In the genomic region with DNA sequence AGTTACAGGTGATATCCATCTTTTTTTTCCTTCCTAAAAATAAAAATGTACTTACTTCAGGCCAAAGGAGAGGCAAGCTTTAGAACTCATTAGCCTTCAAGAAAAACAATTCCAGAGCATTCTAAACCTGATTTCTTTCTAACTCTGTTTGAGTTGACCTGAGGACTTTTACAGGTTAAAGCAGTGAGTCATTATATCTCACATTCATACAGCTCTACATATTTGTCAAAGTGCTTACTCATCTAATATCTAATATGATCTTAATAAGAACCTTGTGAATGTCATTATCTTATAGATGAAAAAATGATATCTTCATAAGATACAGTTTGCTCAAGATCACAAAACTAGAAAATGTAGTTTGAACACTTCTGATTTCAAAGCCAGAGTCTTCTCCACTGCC, we compare ENCODE assay signal across 21 cellular contexts.
DNase-seq lines count a peak whose midpoint lies in the region; ATAC-seq, FAIRE-seq and TF ChIP-seq lines count a peak whose summit lies in the region.
"Had no signal": no experiment of that assay in that cellular context is flagged by ENCODE, and none has a peak within 500 bp of the region (broad histone marks: within the 10 kb centered on the region; RNA-seq: fewer than 3 reads in every experiment).

No MANE protein-coding gene starts in this region.

- no peaks in the 10 kb centered on the region for H3K9me3 ChIP-seq in left ventricle myocardium inferior (replicated peaks)
- H3K9me3 ChIP-seq in heart left ventricle: no peaks in the 10 kb centered on the region
- H3K9me3 ChIP-seq in mesenchymal stem cell (ENCODE audit: control insufficient read depth, low read length): no peaks in the 10 kb centered on the region
- H3K9me3 ChIP-seq in tibial artery: no peaks in the 10 kb centered on the region
- H3K9me3 ChIP-seq: adrenal gland, gastrocnemius medialis had no signal

- no peak overlapping the region for H4K91ac ChIP-seq in mesenchymal stem cell (ENCODE audit: low read length)

- H3K18ac ChIP-seq in mesenchymal stem cell (ENCODE audit: low read depth in 1 of 2, low read length in 2 of 2): no peak overlapping the region

- H2BK12ac ChIP-seq in mesenchymal stem cell (ENCODE audit: low read length in 2 of 2): no peak overlapping the region

- ATAC-seq in heart left ventricle: no peak
- ATAC-seq: activated CD8-positive, alpha-beta memory T cell treated with anti-CD3 and anti-CD28 coated beads, Interleukin-2, amount 10 ng/mL, durations not matched to agents 7 days and 5 days had no signal

- no peak for TF ChIP-seq POLR2A in heart left ventricle (IDR thresholded peaks at IDR 0.05)

- H4K8ac ChIP-seq in mesenchymal stem cell (ENCODE audit: low read length): no peak overlapping the region

- TF ChIP-seq CTCF in left ventricle myocardium inferior (IDR thresholded peaks at IDR 0.05; ENCODE audit: borderline replicate concordance) (no peak), heart left ventricle (IDR thresholded peaks at IDR 0.05) (no peak), bronchial epithelial cell (IDR thresholded peaks at IDR 0.05; ENCODE audit: insufficient read depth, low read length, severe bottlenecking) (no peak), tibial artery (IDR thresholded peaks at IDR 0.05) (no peak)

- peak overlapping the region; percentile 58 for H3K9ac ChIP-seq in mesenchymal stem cell (ENCODE audit: low read length)

- DNase-seq in left ventricle myocardium inferior (no peak), heart left ventricle (no peak), bronchial epithelial cell (ENCODE audit: low read depth) (peak; percentile 86), mesenchymal stem cell (no peak), tibial artery (no peak), DMS 273 treated with DMSO at 0.1 percent for 48 hours (lab: John Stamatoyannopoulos, UW) (no peak), H7 (no peak)
- DNase-seq in activated CD4-positive, alpha-beta T cell treated with anti-CD3 and anti-CD28 coated beads, Interleukin-2, amount 50 U/mL, for 4 hours: no peak
- DNase-seq: activated CD8-positive, alpha-beta memory T cell treated with anti-CD3 and anti-CD28 coated beads, Interleukin-2, amount 10 ng/mL, durations not matched to agents 7 days and 5 days; CD4-positive, CD25-positive, alpha-beta regulatory T cell; cerebellar nuclear complex; endodermal cell; left ventricle myocardium superior; naive thymus-derived CD4-positive, alpha-beta T cell; NCI-H146; Right ventricle myocardium superior; stimulated activated naive B cell treated with anti-CD40 and anti-IgM and Interleukin-4, amounts not matched to agents 10 μg/mL and 1 μg/mL and 100 μg/mL, for 72 hours; T-helper 2 cell had no signal

- H3K4me3 ChIP-seq in left ventricle myocardium inferior (no peak overlapping the region), heart left ventricle (no peak overlapping the region), bronchial epithelial cell (ENCODE audit: low read depth, low read length) (no peak overlapping the region), mesenchymal stem cell (ENCODE audit: insufficient read depth in 1 of 2, low read depth in 1 of 2, low read length in 2 of 2) (no peak overlapping the region), tibial artery (no peak overlapping the region), H7 (ENCODE audit: insufficient read depth, low read depth, low read length) (no peak overlapping the region)
- H3K4me3 ChIP-seq: adrenal gland, gastrocnemius medialis had no signal

- no peak overlapping the region for H3K14ac ChIP-seq in mesenchymal stem cell (ENCODE audit: low read length in 2 of 2)

- H2AFZ ChIP-seq in mesenchymal stem cell (ENCODE audit: low read depth, low read length): no peak overlapping the region

- no peak overlapping the region for H3K4me2 ChIP-seq in mesenchymal stem cell (ENCODE audit: low read length, poor library complexity, severe bottlenecking)

- no peak overlapping the region for H3K23ac ChIP-seq in mesenchymal stem cell (ENCODE audit: low read length in 2 of 2)

- peak overlapping the region; percentile 10 for H3K27ac ChIP-seq in left ventricle myocardium inferior (replicated peaks)
- H3K27ac ChIP-seq in heart left ventricle: peak overlapping the region in 3 of 12 donors; percentile 3 to 59 (median 5)
- H3K27ac ChIP-seq in mesenchymal stem cell (ENCODE audit: low read length, poor library complexity, severe bottlenecking): no peak overlapping the region
- no peak overlapping the region for H3K27ac ChIP-seq in tibial artery
- H3K27ac ChIP-seq: gastrocnemius medialis had no signal

- no peaks in the 10 kb centered on the region for H3K79me1 ChIP-seq in mesenchymal stem cell (replicated peaks; ENCODE audit: low read length, poor library complexity, severe bottlenecking)

- FAIRE-seq in bronchial epithelial cell (lab: Jason Lieb, UNC): no peak
- FAIRE-seq: A204.1 had no signal

- H2BK5ac ChIP-seq in mesenchymal stem cell (ENCODE audit: low read depth, low read length, poor library complexity, severe bottlenecking): no peak overlapping the region

- H3K36me3 ChIP-seq in left ventricle myocardium inferior: no peaks in the 10 kb centered on the region
- H3K36me3 ChIP-seq in heart left ventricle: no peaks in the 10 kb centered on the region
- no peaks in the 10 kb centered on the region for H3K36me3 ChIP-seq in bronchial epithelial cell (ENCODE audit: control insufficient read depth, insufficient read depth, low read length)
- no peaks in the 10 kb centered on the region for H3K36me3 ChIP-seq in mesenchymal stem cell (ENCODE audit: control insufficient read depth in 1 of 2, insufficient read depth in 2 of 2, low read depth in 1 of 2, low read length in 2 of 2)
- no peaks in the 10 kb centered on the region for H3K36me3 ChIP-seq in tibial artery
- no peaks in the 10 kb centered on the region for H3K36me3 ChIP-seq in H7 (replicated peaks; ENCODE audit: control insufficient read depth, insufficient read depth, low read length)
- H3K36me3 ChIP-seq: adrenal gland, gastrocnemius medialis had no signal

- peaks cover 27% of the 10 kb centered on the region for H3K4me1 ChIP-seq in left ventricle myocardium inferior
- H3K4me1 ChIP-seq in heart left ventricle: peaks cover 0 to 30% (median 13%) of the 10 kb centered on the region in 12 donors
- no peaks in the 10 kb centered on the region for H3K4me1 ChIP-seq in mesenchymal stem cell (ENCODE audit: control insufficient read depth, insufficient read depth, low read depth, low read length)
- H3K4me1 ChIP-seq in tibial artery: no peaks in the 10 kb centered on the region

- H2BK120ac ChIP-seq in mesenchymal stem cell (ENCODE audit: low read depth, low read length): no peak overlapping the region

- H3K4ac ChIP-seq in mesenchymal stem cell (ENCODE audit: low read depth in 1 of 2, low read length in 2 of 2): no peak overlapping the region

- no peak overlapping the region for H2AK5ac ChIP-seq in mesenchymal stem cell (ENCODE audit: low read length, severe bottlenecking)

- intact Hi-C loops in left ventricle myocardium inferior (cut with micrococcal nuclease): no loop called here
- intact Hi-C loops in heart left ventricle (cut with DNase I): no loop called here
- intact Hi-C loops in tibial artery (cut with DNase I; ENCODE audit: low total_unique reads): no loop called here

- H3K27me3 ChIP-seq in left ventricle myocardium inferior (ENCODE audit: low read depth) (no peaks in the 10 kb centered on the region), heart left ventricle (no peaks in the 10 kb centered on the region), bronchial epithelial cell (ENCODE audit: control insufficient read depth, insufficient read depth, low read length) (no peaks in the 10 kb centered on the region), mesenchymal stem cell (ENCODE audit: control insufficient read depth in 1 of 2, insufficient read depth in 1 of 2, low read length in 2 of 2) (no peaks in the 10 kb centered on the region), tibial artery (no peaks in the 10 kb centered on the region), H7 (ENCODE audit: control insufficient read depth, insufficient read depth, low read length) (no peaks in the 10 kb centered on the region)
- H3K27me3 ChIP-seq: adrenal gland, gastrocnemius medialis had no signal

- H2BK15ac ChIP-seq in mesenchymal stem cell (ENCODE audit: low read depth, poor library complexity, severe bottlenecking): no peak overlapping the region
